ENCODE assay signal across 12 cellular contexts in the genomic region with DNA sequence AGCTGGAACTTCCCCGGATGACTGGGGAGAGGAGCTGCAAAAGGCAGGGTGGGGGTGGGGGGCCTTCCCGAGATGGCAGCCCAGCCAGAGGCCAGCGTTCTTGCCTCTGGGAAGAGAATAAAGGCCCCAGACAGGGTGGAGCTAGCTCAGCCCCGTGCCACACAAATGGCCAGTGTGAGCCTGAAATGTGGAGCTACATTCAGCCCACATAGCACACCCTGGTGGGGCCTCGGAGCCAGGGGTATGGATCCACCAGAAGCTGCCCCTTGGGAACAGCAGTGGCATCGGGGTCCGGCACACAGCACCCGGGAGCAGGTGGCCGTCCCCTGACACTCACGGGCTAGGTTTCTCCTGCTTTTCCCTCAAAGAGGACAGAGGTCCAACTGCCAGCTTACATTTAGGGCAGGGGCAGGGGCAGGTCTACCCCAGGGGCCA.
DNase-seq lines count a peak whose midpoint lies in the region; ATAC-seq and TF ChIP-seq lines count a peak whose summit lies in the region.
"Had no signal": no experiment of that assay in that cellular context is flagged by ENCODE, and none has a peak within 500 bp of the region (broad histone marks: within the 10 kb centered on the region; RNA-seq: fewer than 3 reads in every experiment).

No MANE protein-coding gene starts in this region.

- H3K27me3 Mint-ChIP-seq in central memory CD8-positive, alpha-beta T cell = no peaks in the 10 kb centered on the region
- H3K27me3 Mint-ChIP-seq in natural killer cell treated with Interleukin-12 subunit alpha and Interleukin-12 subunit beta and Interleukin-15 and Interleukin-18, amount 100 ng/mL, for 72 hours = no peaks in the 10 kb centered on the region

- H3K4me3 ChIP-seq in upper lobe of right lung = no peak overlapping the region
- H3K4me3 ChIP-seq: testis had no signal

- no peak for TF ChIP-seq CTCF in upper lobe of right lung (IDR thresholded peaks at IDR 0.05)
- TF ChIP-seq CTCF in omental fat pad (IDR thresholded peaks at IDR 0.05) = no peak

- no peaks in the 10 kb centered on the region for H3K9me3 Mint-ChIP-seq in central memory CD8-positive, alpha-beta T cell
- H3K9me3 Mint-ChIP-seq in natural killer cell treated with Interleukin-12 subunit alpha and Interleukin-12 subunit beta and Interleukin-15 and Interleukin-18, amount 100 ng/mL, for 72 hours = no peaks in the 10 kb centered on the region

- peak; percentile 67 for DNase-seq in cardiac septum (ENCODE audit: low spot score)
- DNase-seq in left ventricle myocardium superior = no peak
- no peak for DNase-seq in central memory CD8-positive, alpha-beta T cell (ENCODE audit: low spot score in 2 of 2)
- no peak for DNase-seq in natural killer cell treated with Interleukin-12 subunit alpha and Interleukin-12 subunit beta and Interleukin-15 and Interleukin-18, amount 100 ng/mL, for 72 hours (ENCODE audit: low spot score)
- peak; percentile 66 for DNase-seq in upper lobe of right lung
- DNase-seq in omental fat pad (ENCODE audit: low spot score) = no peak
- DNase-seq in D341Med (ENCODE audit: low spot score) = no peak
- DNase-seq: BE2C, occipital lobe, testis had no signal

- intact Hi-C loops in cardiac septum (cut with DNase I) (no loop called here), left ventricle myocardium superior (cut with micrococcal nuclease) (no loop called here), upper lobe of right lung (cut with DNase I) (no loop called here)

- no peaks in the 10 kb centered on the region for H3K36me3 ChIP-seq in upper lobe of right lung
- H3K36me3 ChIP-seq: BE2C had no signal

- peaks cover 14% of the 10 kb centered on the region for H3K4me1 Mint-ChIP-seq in central memory CD8-positive, alpha-beta T cell
- H3K4me1 Mint-ChIP-seq in natural killer cell treated with Interleukin-12 subunit alpha and Interleukin-12 subunit beta and Interleukin-15 and Interleukin-18, amount 100 ng/mL, for 72 hours (ENCODE audit: low read depth in 2 of 2) = peaks cover 8 to 12% of the 10 kb centered on the region in 2 donors

- peak overlapping the region; percentile 49 for H3K27ac ChIP-seq in upper lobe of right lung
- H3K27ac ChIP-seq: testis had no signal

- ATAC-seq in left ventricle myocardium superior (no peak), upper lobe of right lung (peak; percentile 45), omental fat pad (ENCODE audit: low FRiP score) (no peak), HG03571 (IDR thresholded peaks at IDR 0.05; ENCODE audit: unreplicated experiment) (no peak)
- no peak for ATAC-seq in central memory CD8-positive, alpha-beta T cell (replicated peaks; ENCODE audit: extremely low read depth, poor library complexity, severe bottlenecking)
- no peak for ATAC-seq in natural killer cell treated with Interleukin-12 subunit alpha and Interleukin-12 subunit beta and Interleukin-15 and Interleukin-18, amount 100 ng/mL, for 72 hours
- ATAC-seq: Panc1 had no signal

- H3K27me3 ChIP-seq in upper lobe of right lung = no peaks in the 10 kb centered on the region
- H3K27me3 ChIP-seq: BE2C, testis had no signal

- no peaks in the 10 kb centered on the region for H3K9me3 ChIP-seq in upper lobe of right lung
- H3K9me3 ChIP-seq: BE2C, testis had no signal

- peaks cover 5% of the 10 kb centered on the region for H3K4me1 ChIP-seq in upper lobe of right lung

- peak overlapping the region; percentile 89 for H3K27ac Mint-ChIP-seq in central memory CD8-positive, alpha-beta T cell (ENCODE audit: low read depth)
- H3K27ac Mint-ChIP-seq in natural killer cell treated with Interleukin-12 subunit alpha and Interleukin-12 subunit beta and Interleukin-15 and Interleukin-18, amount 100 ng/mL, for 72 hours = peak overlapping the region in 1 of 2 donors; percentile 84

- H3K4me3 Mint-ChIP-seq in central memory CD8-positive, alpha-beta T cell = peak overlapping the region; percentile 64
- H3K4me3 Mint-ChIP-seq in natural killer cell treated with Interleukin-12 subunit alpha and Interleukin-12 subunit beta and Interleukin-15 and Interleukin-18, amount 100 ng/mL, for 72 hours = peak overlapping the region; percentile 39

- peaks cover 2% of the 10 kb centered on the region for H3K36me3 Mint-ChIP-seq in central memory CD8-positive, alpha-beta T cell (ENCODE audit: insufficient read depth)
- H3K36me3 Mint-ChIP-seq in natural killer cell treated with Interleukin-12 subunit alpha and Interleukin-12 subunit beta and Interleukin-15 and Interleukin-18, amount 100 ng/mL, for 72 hours = no peaks in the 10 kb centered on the region

Comparison
In these comparisons a context has a peak if more than half of its experiments do, and no peak if none do; other contexts are left out.
1. DNase-seq: peak in cardiac septum (single experiment) and upper lobe of right lung (single experiment); none in left ventricle myocardium superior (single experiment), central memory CD8-positive, alpha-beta T cell (0 of 2), natural killer cell treated with Interleukin-12 subunit alpha and Interleukin-12 subunit beta and Interleukin-15 and Interleukin-18, amount 100 ng/mL, for 72 hours (single experiment), omental fat pad (single experiment) and D341Med (single experiment).